24 cellular contexts compared by ENCODE assay signal in genomic region chr4:184950117-184950830, GRCh38.
"Had no signal": no experiment of that assay in that cellular context is flagged by ENCODE, and none has a peak within 500 bp of the region (broad histone marks: within the 10 kb centered on the region; RNA-seq: fewer than 3 reads in every experiment).

No MANE protein-coding gene starts in this region.

- H3K4me3 ChIP-seq: coronary artery, dorsolateral prefrontal cortex, heart left ventricle, psoas muscle, spleen, tibial artery, upper lobe of right lung had no signal

- H3K4me1 ChIP-seq: heart left ventricle, parathyroid adenoma, psoas muscle, spleen, tibial artery, upper lobe of right lung had no signal

- ATAC-seq: effector memory CD8-positive, alpha-beta T cell; heart left ventricle; left colon; natural killer cell treated with Interleukin-12 subunit alpha and Interleukin-12 subunit beta and Interleukin-15 and Interleukin-18, amount 100 ng/mL, for 72 hours; psoas muscle; sciatic nerve; stimulated activated memory B cell treated with anti-CD40 and anti-IgM and Interleukin-4, amounts not matched to agents 10 μg/mL and 1 μg/mL and 100 μg/mL, for 72 hours; upper lobe of right lung had no signal

- H3K27ac ChIP-seq: coronary artery, dorsolateral prefrontal cortex, heart left ventricle, parathyroid adenoma, psoas muscle, spleen, tibial artery, upper lobe of right lung had no signal

- H3K4me3 Mint-ChIP-seq: effector memory CD8-positive, alpha-beta T cell; memory B cell; natural killer cell treated with Interleukin-12 subunit alpha and Interleukin-12 subunit beta and Interleukin-15 and Interleukin-18, amount 100 ng/mL, for 72 hours; stimulated activated memory B cell treated with anti-CD40 and anti-IgM and Interleukin-4, amounts not matched to agents 10 μg/mL and 1 μg/mL and 100 μg/mL, for 72 hours; stimulated activated naive CD8-positive, alpha-beta T cell treated with anti-CD3 and anti-CD28 coated beads, Interleukin-15, Interleukin-2, amounts not matched to agents 100 ng/mL and 50 ng/mL, for 24 hours had no signal

- H3K9me3 Mint-ChIP-seq: effector memory CD8-positive, alpha-beta T cell; memory B cell; natural killer cell treated with Interleukin-12 subunit alpha and Interleukin-12 subunit beta and Interleukin-15 and Interleukin-18, amount 100 ng/mL, for 72 hours; stimulated activated memory B cell treated with anti-CD40 and anti-IgM and Interleukin-4, amounts not matched to agents 10 μg/mL and 1 μg/mL and 100 μg/mL, for 72 hours; stimulated activated naive CD8-positive, alpha-beta T cell treated with anti-CD3 and anti-CD28 coated beads, Interleukin-15, Interleukin-2, amounts not matched to agents 100 ng/mL and 50 ng/mL, for 24 hours had no signal

- H3K27me3 ChIP-seq: heart left ventricle, tibial artery, upper lobe of right lung had no signal

- H3K9me3 ChIP-seq: heart left ventricle, psoas muscle, spleen, tibial artery, upper lobe of right lung had no signal

- H3K9ac ChIP-seq: parathyroid adenoma had no signal

- H3K36me3 Mint-ChIP-seq: memory B cell; natural killer cell treated with Interleukin-12 subunit alpha and Interleukin-12 subunit beta and Interleukin-15 and Interleukin-18, amount 100 ng/mL, for 72 hours; stimulated activated memory B cell treated with anti-CD40 and anti-IgM and Interleukin-4, amounts not matched to agents 10 μg/mL and 1 μg/mL and 100 μg/mL, for 72 hours had no signal

- H3K4me1 Mint-ChIP-seq: memory B cell; stimulated activated memory B cell treated with anti-CD40 and anti-IgM and Interleukin-4, amounts not matched to agents 10 μg/mL and 1 μg/mL and 100 μg/mL, for 72 hours had no signal

- DNase-seq: caudate nucleus; dorsolateral prefrontal cortex; effector memory CD8-positive, alpha-beta T cell; erythroblast; heart left ventricle; hippocampal formation; left colon; midbrain; occipital lobe; psoas muscle; retina; spleen; stimulated activated CD4-positive, alpha-beta T cell treated with anti-CD3 and anti-CD28 coated beads, Interleukin-15, amount 100 ng/mL, for 24 hours; stimulated activated CD4-positive, alpha-beta T cell treated with anti-CD3 and anti-CD28 coated beads, Interleukin-1b, Interleukin-23, amount 100 ng/mL, for 48 hours; stimulated activated CD4-positive, alpha-beta T cell treated with anti-CD3 and anti-CD28 coated beads, Interleukin-4, amount 100 ng/mL, for 24 hours; tibial artery; upper lobe of right lung had no signal

- H3K36me3 ChIP-seq: heart left ventricle, spleen, tibial artery, upper lobe of right lung had no signal

- H3K27ac Mint-ChIP-seq: effector memory CD8-positive, alpha-beta T cell; memory B cell; natural killer cell treated with Interleukin-12 subunit alpha and Interleukin-12 subunit beta and Interleukin-15 and Interleukin-18, amount 100 ng/mL, for 72 hours; stimulated activated memory B cell treated with anti-CD40 and anti-IgM and Interleukin-4, amounts not matched to agents 10 μg/mL and 1 μg/mL and 100 μg/mL, for 72 hours; stimulated activated naive CD8-positive, alpha-beta T cell treated with anti-CD3 and anti-CD28 coated beads, Interleukin-15, Interleukin-2, amounts not matched to agents 100 ng/mL and 50 ng/mL, for 24 hours had no signal
